In the genomic region with DNA sequence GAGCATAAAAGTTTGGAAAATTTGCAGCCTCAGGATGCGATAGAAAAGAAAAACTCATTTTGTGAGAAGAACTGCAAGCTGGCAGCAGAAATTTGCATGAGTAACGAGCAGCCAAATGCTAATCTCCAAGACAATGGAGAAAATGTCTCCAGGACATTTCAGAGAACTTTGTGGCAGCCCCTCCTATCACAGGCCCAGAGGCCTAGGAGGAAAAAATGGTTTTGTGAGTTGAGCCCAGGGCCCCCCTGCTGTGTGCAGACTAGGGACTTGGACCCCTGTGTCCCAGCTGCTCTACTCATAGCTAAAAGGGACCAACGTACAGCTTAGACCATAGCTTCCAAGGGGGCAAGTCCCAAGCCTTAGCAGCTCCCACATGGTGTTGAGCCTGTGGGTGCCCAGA, we compare ENCODE assay signal across 2 cellular contexts.
A peak's percentile ranks its signal among the peaks of the same experiment; 100 is the strongest.
TF ChIP-seq lines count a peak whose summit lies in the region.

No MANE protein-coding gene starts in this region.

TF ChIP-seq in A549, 52 proteins besides CTCF, POLR2A, EP300 and RAD21 (continued from another document):
- TF ChIP-seq, protein P1, sequence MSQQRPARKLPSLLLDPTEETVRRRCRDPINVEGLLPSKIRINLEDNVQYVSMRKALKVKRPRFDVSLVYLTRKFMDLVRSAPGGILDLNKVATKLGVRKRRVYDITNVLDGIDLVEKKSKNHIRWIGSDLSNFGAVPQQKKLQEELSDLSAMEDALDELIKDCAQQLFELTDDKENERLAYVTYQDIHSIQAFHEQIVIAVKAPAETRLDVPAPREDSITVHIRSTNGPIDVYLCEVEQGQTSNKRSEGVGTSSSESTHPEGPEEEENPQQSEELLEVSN (IDR thresholded peaks at IDR 0.05; ENCODE audit: borderline replicate concordance, low read depth) = no peak

TF ChIP-seq in K562, 482 proteins besides CTCF, POLR2A, EP300 and RAD21 (continued from another document):
- TF ChIP-seq, protein P2, sequence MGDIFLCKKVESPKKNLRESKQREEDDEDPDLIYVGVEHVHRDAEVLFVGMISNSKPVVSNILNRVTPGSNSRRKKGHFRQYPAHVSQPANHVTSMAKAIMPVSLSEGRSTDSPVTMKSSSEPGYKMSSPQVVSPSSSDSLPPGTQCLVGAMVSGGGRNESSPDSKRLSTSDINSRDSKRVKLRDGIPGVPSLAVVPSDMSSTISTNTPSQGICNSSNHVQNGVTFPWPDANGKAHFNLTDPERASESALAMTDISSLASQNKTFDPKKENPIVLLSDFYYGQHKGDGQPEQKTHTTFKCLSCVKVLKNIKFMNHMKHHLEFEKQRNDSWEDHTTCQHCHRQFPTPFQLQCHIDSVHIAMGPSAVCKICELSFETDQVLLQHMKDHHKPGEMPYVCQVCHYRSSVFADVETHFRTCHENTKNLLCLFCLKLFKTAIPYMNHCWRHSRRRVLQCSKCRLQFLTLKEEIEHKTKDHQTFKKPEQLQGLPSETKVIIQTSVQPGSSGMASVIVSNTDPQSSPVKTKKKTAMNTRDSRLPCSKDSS (IDR thresholded peaks at IDR 0.05; ENCODE audit: low read depth, partially characterized antibody) = peak; percentile 33
- TF ChIP-seq CBX3 (IDR thresholded peaks at IDR 0.05; ENCODE audit: borderline replicate concordance in 1 of 2, low read length in 2 of 2) (peak in 1 of 2 experiments; percentile 65; a peak in 2 of 3 replicates), ZFP36 (IDR thresholded peaks at IDR 0.05; ENCODE audit: low read depth, low read length, partially characterized antibody) (peak; percentile 91), SMAD3 (CRISPR knock-in tag; conservative IDR thresholded peaks at IDR 0.05) (no peak), TRIM28 (IDR thresholded peaks at IDR 0.05) (peak; percentile 85; the same call in 1 of the 2 replicates), STAG1 (CRISPR knock-in tag; IDR thresholded peaks at IDR 0.05; ENCODE audit: borderline replicate concordance) (no peak), MEF2D (tag; conservative IDR thresholded peaks at IDR 0.05; ENCODE audit: low read depth) (no peak), CBX1 (IDR thresholded peaks at IDR 0.05; ENCODE audit: low read depth) (0 out of 2 replicates have a peak, but pooled peaks have one; percentile 50), GATAD2B (IDR thresholded peaks at IDR 0.05; ENCODE audit: borderline replicate concordance) (no peak), YY1 (IDR thresholded peaks at IDR 0.05; ENCODE audit: borderline replicate concordance in 1 of 3, control insufficient read depth in 1 of 3, extremely low read depth in 1 of 3, insufficient read depth in 3 of 3, insufficient read length in 1 of 3, insufficient replicate concordance in 2 of 3, low read depth in 1 of 3, low read length in 2 of 3) (no peak)
- TF ChIP-seq, protein P3, sequence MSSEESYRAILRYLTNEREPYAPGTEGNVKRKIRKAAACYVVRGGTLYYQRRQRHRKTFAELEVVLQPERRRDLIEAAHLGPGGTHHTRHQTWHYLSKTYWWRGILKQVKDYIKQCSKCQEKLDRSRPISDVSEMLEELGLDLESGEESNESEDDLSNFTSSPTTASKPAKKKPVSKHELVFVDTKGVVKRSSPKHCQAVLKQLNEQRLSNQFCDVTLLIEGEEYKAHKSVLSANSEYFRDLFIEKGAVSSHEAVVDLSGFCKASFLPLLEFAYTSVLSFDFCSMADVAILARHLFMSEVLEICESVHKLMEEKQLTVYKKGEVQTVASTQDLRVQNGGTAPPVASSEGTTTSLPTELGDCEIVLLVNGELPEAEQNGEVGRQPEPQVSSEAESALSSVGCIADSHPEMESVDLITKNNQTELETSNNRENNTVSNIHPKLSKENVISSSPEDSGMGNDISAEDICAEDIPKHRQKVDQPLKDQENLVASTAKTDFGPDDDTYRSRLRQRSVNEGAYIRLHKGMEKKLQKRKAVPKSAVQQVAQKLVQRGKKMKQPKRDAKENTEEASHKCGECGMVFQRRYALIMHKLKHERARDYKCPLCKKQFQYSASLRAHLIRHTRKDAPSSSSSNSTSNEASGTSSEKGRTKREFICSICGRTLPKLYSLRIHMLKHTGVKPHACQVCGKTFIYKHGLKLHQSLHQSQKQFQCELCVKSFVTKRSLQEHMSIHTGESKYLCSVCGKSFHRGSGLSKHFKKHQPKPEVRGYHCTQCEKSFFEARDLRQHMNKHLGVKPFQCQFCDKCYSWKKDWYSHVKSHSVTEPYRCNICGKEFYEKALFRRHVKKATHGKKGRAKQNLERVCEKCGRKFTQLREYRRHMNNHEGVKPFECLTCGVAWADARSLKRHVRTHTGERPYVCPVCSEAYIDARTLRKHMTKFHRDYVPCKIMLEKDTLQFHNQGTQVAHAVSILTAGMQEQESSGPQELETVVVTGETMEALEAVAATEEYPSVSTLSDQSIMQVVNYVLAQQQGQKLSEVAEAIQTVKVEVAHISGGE (CRISPR knock-in tag; IDR thresholded peaks at IDR 0.05) = peak in 1 of 3 experiments; percentile 2; a peak in 1 of 6 replicates
- TF ChIP-seq, protein P4, sequence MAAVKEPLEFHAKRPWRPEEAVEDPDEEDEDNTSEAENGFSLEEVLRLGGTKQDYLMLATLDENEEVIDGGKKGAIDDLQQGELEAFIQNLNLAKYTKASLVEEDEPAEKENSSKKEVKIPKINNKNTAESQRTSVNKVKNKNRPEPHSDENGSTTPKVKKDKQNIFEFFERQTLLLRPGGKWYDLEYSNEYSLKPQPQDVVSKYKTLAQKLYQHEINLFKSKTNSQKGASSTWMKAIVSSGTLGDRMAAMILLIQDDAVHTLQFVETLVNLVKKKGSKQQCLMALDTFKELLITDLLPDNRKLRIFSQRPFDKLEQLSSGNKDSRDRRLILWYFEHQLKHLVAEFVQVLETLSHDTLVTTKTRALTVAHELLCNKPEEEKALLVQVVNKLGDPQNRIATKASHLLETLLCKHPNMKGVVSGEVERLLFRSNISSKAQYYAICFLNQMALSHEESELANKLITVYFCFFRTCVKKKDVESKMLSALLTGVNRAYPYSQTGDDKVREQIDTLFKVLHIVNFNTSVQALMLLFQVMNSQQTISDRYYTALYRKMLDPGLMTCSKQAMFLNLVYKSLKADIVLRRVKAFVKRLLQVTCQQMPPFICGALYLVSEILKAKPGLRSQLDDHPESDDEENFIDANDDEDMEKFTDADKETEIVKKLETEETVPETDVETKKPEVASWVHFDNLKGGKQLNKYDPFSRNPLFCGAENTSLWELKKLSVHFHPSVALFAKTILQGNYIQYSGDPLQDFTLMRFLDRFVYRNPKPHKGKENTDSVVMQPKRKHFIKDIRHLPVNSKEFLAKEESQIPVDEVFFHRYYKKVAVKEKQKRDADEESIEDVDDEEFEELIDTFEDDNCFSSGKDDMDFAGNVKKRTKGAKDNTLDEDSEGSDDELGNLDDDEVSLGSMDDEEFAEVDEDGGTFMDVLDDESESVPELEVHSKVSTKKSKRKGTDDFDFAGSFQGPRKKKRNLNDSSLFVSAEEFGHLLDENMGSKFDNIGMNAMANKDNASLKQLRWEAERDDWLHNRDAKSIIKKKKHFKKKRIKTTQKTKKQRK (IDR thresholded peaks at IDR 0.05; ENCODE audit: borderline replicate concordance, low read depth, low read length) = peak; percentile 65; the same call in 1 of the 2 replicates
